In genomic region chr12:132909030-132909368, GRCh38 we compare ENCODE assay signal across 8 cellular contexts. TPM values are rescaled to one million over a fixed set of nuclear protein-coding genes. Genes with fewer than 3 reads are reported as not detected.
DNase-seq lines count a peak whose midpoint lies in the region; ATAC-seq, FAIRE-seq and TF ChIP-seq lines count a peak whose summit lies in the region.

No MANE protein-coding gene starts in this region.

- peak overlapping the region; percentile 94 for H3K4me2 ChIP-seq in mammary epithelial cell (ENCODE audit: insufficient read depth, low read depth, low read length)

- BruUV-seq in mammary epithelial cell (replicated peaks; lab: Mats Ljungman, UMichigan): TSS peak; percentile 39

- H3K36me3 ChIP-seq in cardiac muscle cell (no peaks in the 10 kb centered on the region), mammary epithelial cell (ENCODE audit: insufficient read depth, low read length) (no peaks in the 10 kb centered on the region), mesodermal cell (ENCODE audit: control insufficient read depth, insufficient read depth, low read length) (no peaks in the 10 kb centered on the region), uterus (no peaks in the 10 kb centered on the region)

- no peaks in the 10 kb centered on the region for H3K79me2 ChIP-seq in mammary epithelial cell (ENCODE audit: insufficient read depth, low read length)

- H3K9me3 ChIP-seq in cardiac muscle cell (ENCODE audit: low read depth): no peaks in the 10 kb centered on the region
- peaks cover 5% of the 10 kb centered on the region for H3K9me3 ChIP-seq in mammary epithelial cell (replicated peaks; ENCODE audit: insufficient read depth, low read length)
- peaks cover 52% of the 10 kb centered on the region for H3K9me3 ChIP-seq in mesodermal cell (ENCODE audit: control insufficient read depth, low read length)
- no peaks in the 10 kb centered on the region for H3K9me3 ChIP-seq in uterus

- no peak for FAIRE-seq in GM19239 (lab: Jason Lieb, UNC)

- in situ Hi-C loops in mammary epithelial cell (cut with MboI; ENCODE audit: low sequenced_read_pairs in 2 of 2): no loop called here

- no peak for TF ChIP-seq POLR2A in uterus (IDR thresholded peaks at IDR 0.05)

- dilution Hi-C loops in mammary epithelial cell (cut with HindIII; ENCODE audit: low sequenced_read_pairs): loop anchor here (10.0 kb wide), 1 partner anchor 94 kb away; no protein-coding TSS in a partner anchor

- peak overlapping the region; percentile 69 for H3K4me3 ChIP-seq in cardiac muscle cell
- peak overlapping the region; percentile 83 to 92 (median 91) for H3K4me3 ChIP-seq in mammary epithelial cell (replicated peaks in 1 of 3; ENCODE audit: insufficient read depth in 1 of 3, low read depth in 2 of 3, low read length in 3 of 3)
- peak overlapping the region; percentile 48 for H3K4me3 ChIP-seq in mesodermal cell (ENCODE audit: extremely low read depth, insufficient read depth, low read length, poor library complexity, severe bottlenecking)
- peak overlapping the region; percentile 57 to 59 for H3K4me3 ChIP-seq in uterus

- H3K27me3 ChIP-seq in cardiac muscle cell (peaks cover 31% of the 10 kb centered on the region), mammary epithelial cell (ENCODE audit: insufficient read depth, low read length) (no peaks in the 10 kb centered on the region), uterus (no peaks in the 10 kb centered on the region)

- peak overlapping the region; percentile 96 for H2AFZ ChIP-seq in mammary epithelial cell (ENCODE audit: low read depth, low read length)

- no peaks in the 10 kb centered on the region for H4K20me1 ChIP-seq in mammary epithelial cell (ENCODE audit: insufficient read depth, low read length)

- DNase-seq in cardiac muscle cell (ENCODE audit: low read depth in 1 of 2, low spot score in 1 of 2): no peak
- no peak for DNase-seq in Right ventricle myocardium inferior (ENCODE audit: missing footprints)
- DNase-seq in mammary epithelial cell: no peak
- DNase-seq in uterus: no peak
- DNase-seq in GM19239 (ENCODE audit: insufficient read length, low spot score): no peak
- DNase-seq in NCI-H2029 treated with DMSO at 0.1 percent for 48 hours (lab: John Stamatoyannopoulos, UW): no peak

- ATAC-seq in Right ventricle myocardium inferior: no peak
- ATAC-seq in GM18858 (IDR thresholded peaks at IDR 0.05; ENCODE audit: unreplicated experiment): no peak

- intact Hi-C loops in Right ventricle myocardium inferior (cut with DNase I) (loop anchor here (5.0 kb wide), 1 partner anchor 147 kb away; the partner anchor contains the start of gene ANKLE2), mammary epithelial cell (cut with micrococcal nuclease) (no loop called here), uterus (cut with DNase I; ENCODE audit: low total_unique reads) (no loop called here)

- TF ChIP-seq CTCF in cardiac muscle cell (IDR thresholded peaks at IDR 0.05; ENCODE audit: low read depth, low read length) (no peak), mammary epithelial cell (conservative IDR thresholded peaks at IDR 0.05 in 1 of 2, IDR thresholded peaks at IDR 0.05 in 1 of 2; ENCODE audit: extremely low read depth in 1 of 2, insufficient read depth in 1 of 2, low read depth in 1 of 2, low read length in 2 of 2) (no peak), uterus (IDR thresholded peaks at IDR 0.05) (no peak)

- peak overlapping the region; percentile 8 for H3K9ac ChIP-seq in mammary epithelial cell (ENCODE audit: insufficient read depth, low read length)

- H3K27ac ChIP-seq in cardiac muscle cell: peak overlapping the region; percentile 72
- peak overlapping the region; percentile 55 for H3K27ac ChIP-seq in mammary epithelial cell (ENCODE audit: insufficient read depth, low read depth, low read length)
- no peak overlapping the region for H3K27ac ChIP-seq in mesodermal cell (ENCODE audit: low read depth, low read length, severe bottlenecking)
- H3K27ac ChIP-seq in uterus: peak overlapping the region; percentile 73 to 94

- H3K4me1 ChIP-seq in cardiac muscle cell (ENCODE audit: low read depth) (no peaks in the 10 kb centered on the region), mammary epithelial cell (ENCODE audit: insufficient read depth, low read length) (peaks cover 4% of the 10 kb centered on the region), mesodermal cell (ENCODE audit: control insufficient read depth, insufficient read depth, low read length, poor library complexity, severe bottlenecking) (no peaks in the 10 kb centered on the region), uterus (no peaks in the 10 kb centered on the region)

- CTCF ChIA-PET in mammary epithelial cell (lab: Charles Lee; ENCODE audit: low non-redundant PET): no interaction called here

- 0% methylated on average over 2 of the region's 22 CpGs for WGBS in mammary epithelial cell (ENCODE audit: low coverage, missing lambda C conversion rate)
- 11 to 12% methylated on average over 10 to 20 of the region's 22 CpGs for WGBS in mesodermal cell (ENCODE audit: insufficient coverage in 2 of 2), 2 experiments

RNA-seq across cellular contexts. Expression of gene CHFR, which starts 21.6 kb away (rescaled TPM):
- total RNA-seq in cardiac muscle cell (30.6 and 36.3 TPM in 2 replicates), Right ventricle myocardium inferior (14.1 TPM), mammary epithelial cell (10 to 100 TPM; 46.2 to 47.5 TPM), uterus (10 to 100 TPM in 3 of 4 donors, 1 to 10 TPM in 1; 6.1 to 54.0 (median 21.5) TPM)
- polyA plus RNA-seq in cardiac muscle cell (29.4 and 30.0 TPM in 2 replicates), mammary epithelial cell (25.1 TPM)
- 174 TPM for polyA minus RNA-seq in mammary epithelial cell
- 40.5 TPM for polyA plus RNA-seq in mesodermal cell (2013, experiment 1 of 2)
- 31.0 TPM for polyA plus RNA-seq in mesodermal cell (2013, experiment 2 of 2)

RNA-seq across cellular contexts. Expression of gene ZNF605, which starts 47.1 kb away (rescaled TPM):
- total RNA-seq in cardiac muscle cell (6.6 and 13.3 TPM in 2 replicates), Right ventricle myocardium inferior (13.1 TPM), mammary epithelial cell (10 to 100 TPM; 13.3 to 14.4 TPM), uterus (10 to 100 TPM in 3 of 4 donors, 1 to 10 TPM in 1; 3.8 to 23.6 (median 16.7) TPM)
- polyA plus RNA-seq in cardiac muscle cell (8.2 and 10.1 TPM in 2 replicates), mammary epithelial cell (3.0 TPM)
- 13.6 TPM for polyA minus RNA-seq in mammary epithelial cell
- 6.2 TPM for polyA plus RNA-seq in mesodermal cell (2013, experiment 1 of 2)
- 7.7 TPM for polyA plus RNA-seq in mesodermal cell (2013, experiment 2 of 2)
